ENCODE assay signal across 12 cellular contexts in the genomic region with DNA sequence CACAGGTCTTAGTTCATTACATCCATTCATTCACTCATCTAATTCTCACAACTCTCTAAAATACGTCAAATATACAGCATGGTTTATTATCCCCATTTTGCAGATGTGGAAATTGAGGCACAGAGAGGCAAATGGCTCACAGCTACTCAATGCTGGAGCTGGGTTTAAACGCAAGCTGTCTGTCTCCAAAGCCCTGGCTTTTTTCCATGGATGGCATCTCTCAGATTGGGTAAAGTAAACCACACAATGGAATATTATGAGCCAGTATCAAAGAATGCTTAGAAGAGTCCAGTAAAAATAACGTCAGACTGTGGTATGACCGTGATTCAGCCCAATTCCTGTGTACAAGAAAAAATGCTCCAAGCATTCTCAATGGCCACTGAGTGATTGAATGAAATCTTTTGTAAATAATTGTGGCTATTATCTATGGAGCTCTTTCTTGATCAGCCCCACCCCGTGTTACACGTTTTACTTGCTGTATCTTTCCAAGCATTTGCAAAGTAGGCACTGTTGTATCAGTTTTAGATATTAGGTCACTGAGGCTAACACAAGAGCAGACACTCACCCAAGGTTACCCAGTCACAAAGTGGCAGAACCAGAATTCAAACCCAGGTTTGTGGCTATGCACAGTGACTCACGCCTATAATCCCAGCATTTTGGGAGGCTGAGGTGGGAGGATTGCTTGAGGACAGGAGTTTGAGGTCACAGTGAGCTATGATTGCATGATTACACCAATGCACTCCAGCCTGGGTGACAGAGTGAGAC. TPM values are rescaled to one million over a fixed set of nuclear protein-coding genes. Genes with fewer than 3 reads are reported as not detected.
DNase-seq lines count a peak whose midpoint lies in the region; ATAC-seq and TF ChIP-seq lines count a peak whose summit lies in the region.
"Had no signal": no experiment of that assay in that cellular context is flagged by ENCODE, and none has a peak within 500 bp of the region (broad histone marks: within the 10 kb centered on the region; RNA-seq: fewer than 3 reads in every experiment).

No MANE protein-coding gene starts in this region.

- no peak overlapping the region for H3K4me3 ChIP-seq in AG10803 (ENCODE audit: low read length)
- no peak overlapping the region for H3K4me3 ChIP-seq in transverse colon
- H3K4me3 ChIP-seq: heart right ventricle had no signal

- intact Hi-C loops in transverse colon (cut with DNase I; ENCODE audit: low total_unique reads), result no loop called here

- H3K36me3 ChIP-seq in transverse colon, result no peaks in the 10 kb centered on the region
- H3K36me3 ChIP-seq: heart right ventricle had no signal

- TF ChIP-seq CTCF in AG10803 (conservative IDR thresholded peaks at IDR 0.05; ENCODE audit: low read length) (no peak), transverse colon (IDR thresholded peaks at IDR 0.05) (no peak)

- peak; percentile 98 for DNase-seq in AG10803 (ENCODE audit: low read depth)
- peak; percentile 14 for DNase-seq in OCI-M1 (lab: John Stamatoyannopoulos, UW)
- DNase-seq in dermis microvascular lymphatic vessel endothelial cell (ENCODE audit: low read depth in 2 of 2), result peak; percentile 48 to 87
- peak; percentile 87 for DNase-seq in midbrain (lab: John Stamatoyannopoulos, UW)
- DNase-seq in transverse colon, result no peak
- no peak for DNase-seq in activated T-cell treated with anti-CD3 and anti-CD28 coated beads for 4 hours
- DNase-seq in NCI-H1105 treated with DMSO at 0.1 percent for 48 hours (lab: John Stamatoyannopoulos, UW), result no peak
- DNase-seq: CD8-positive, alpha-beta T cell; heart right ventricle; KG1; NCI-H510A had no signal

- H3K27me3 ChIP-seq in transverse colon, result peaks cover 46% of the 10 kb centered on the region

- in situ Hi-C loops in transverse colon (cut with MboI; ENCODE audit: low pct_ligation_motif_present in 1 of 4, low pct_unique_long_range_greater_than_20kb in 1 of 4, low sequenced_read_pairs in 3 of 4), result no loop called here

- no peak overlapping the region for H3K27ac ChIP-seq in transverse colon
- H3K27ac ChIP-seq: heart right ventricle had no signal

- H3K9me3 ChIP-seq in transverse colon, result no peaks in the 10 kb centered on the region
- H3K9me3 ChIP-seq: heart right ventricle had no signal

- no peak for TF ChIP-seq POLR2A in transverse colon (IDR thresholded peaks at IDR 0.05)

- peaks cover 0 to 5% (median 1%) of the 10 kb centered on the region in 4 donors for H3K4me1 ChIP-seq in transverse colon

- WGBS in transverse colon (ENCODE audit: low coverage in 1 of 2), 2 donors, result 45 to 69% methylated on average over 4 to 7 of the region's 7 CpGs

- no peak for ATAC-seq in GM21737 (IDR thresholded peaks at IDR 0.05; ENCODE audit: unreplicated experiment)
- ATAC-seq: CD8-positive, alpha-beta T cell; heart right ventricle had no signal

- TF ChIP-seq EP300 in transverse colon (IDR thresholded peaks at IDR 0.05; ENCODE audit: low read depth), result no peak

RNA-seq across cellular contexts. Expression of a gene that starts 5.5 kb away (rescaled TPM):
- total RNA-seq in dermis microvascular lymphatic vessel endothelial cell (not detected in 2 replicates), transverse colon (not detected)
- total RNA-seq: CD8-positive, alpha-beta T cell; heart right ventricle had no signal

RNA-seq across cellular contexts. Expression of a gene that starts 46.3 kb away (rescaled TPM):
- total RNA-seq in dermis microvascular lymphatic vessel endothelial cell (0.77 and 1.0 TPM in 2 replicates), transverse colon (1 to 10 TPM in 2 of 4 donors, under 1 TPM in 1, not detected in 1; 0.14 to 1.5 (median 1.1) TPM)
- total RNA-seq: CD8-positive, alpha-beta T cell had no signal

RNA-seq across cellular contexts. Expression of a gene that starts 47.0 kb away (rescaled TPM):
- total RNA-seq in dermis microvascular lymphatic vessel endothelial cell (4.2 and 6.1 TPM in 2 replicates), transverse colon (10 to 100 TPM; 43.8 to 96.1 (median 63.2) TPM)

Comparison
In these comparisons a context has a peak if more than half of its experiments do, and no peak if none do; other contexts are left out.
1. DNase-seq: peak in AG10803 (single experiment), OCI-M1 (single experiment), dermis microvascular lymphatic vessel endothelial cell (2 of 2) and midbrain (single experiment); none in transverse colon (single experiment), activated T-cell treated with anti-CD3 and anti-CD28 coated beads for 4 hours (single experiment) and NCI-H1105 treated with DMSO at 0.1 percent for 48 hours (single experiment).